In genomic region chr18:240175-240574, GRCh38 we compare ENCODE assay signal across 22 cellular contexts.
"Had no signal": no experiment of that assay in that cellular context is flagged by ENCODE, and none has a peak within 500 bp of the region (broad histone marks: within the 10 kb centered on the region; RNA-seq: fewer than 3 reads in every experiment).

No MANE protein-coding gene starts in this region.

- H3K27me3 Mint-ChIP-seq: activated CD4-positive, alpha-beta memory T cell treated with anti-CD3 and anti-CD28 coated beads for 36 hours; activated CD8-positive, alpha-beta memory T cell treated with anti-CD3 and anti-CD28 coated beads, Interleukin-2, amount 10 ng/mL, durations not matched to agents 7 days and 5 days; activated naive CD4-positive, alpha-beta T cell treated with anti-CD3 and anti-CD28 coated beads, Interleukin-2, amount 50 U/mL, for 24 hours; activated T-cell treated with anti-CD3 and anti-CD28 coated beads, Interleukin-2, amount 50 U/mL, for 24 hours; central memory CD8-positive, alpha-beta T cell; naive B cell had no signal

- H3K27ac ChIP-seq: body of pancreas, esophagus muscularis mucosa, neural progenitor cell, transverse colon, WERI-Rb-1 had no signal

- ATAC-seq: activated CD8-positive, alpha-beta memory T cell treated with anti-CD3 and anti-CD28 coated beads, Interleukin-2, amount 10 ng/mL, durations not matched to agents 7 days and 5 days; body of pancreas had no signal

- H3K4me1 ChIP-seq: body of pancreas, neural progenitor cell, transverse colon had no signal

- H3K27ac Mint-ChIP-seq: activated CD4-positive, alpha-beta memory T cell treated with anti-CD3 and anti-CD28 coated beads for 36 hours; activated CD8-positive, alpha-beta memory T cell treated with anti-CD3 and anti-CD28 coated beads, Interleukin-2, amount 10 ng/mL, durations not matched to agents 7 days and 5 days; activated naive CD4-positive, alpha-beta T cell treated with anti-CD3 and anti-CD28 coated beads, Interleukin-2, amount 50 U/mL, for 24 hours; activated T-cell treated with anti-CD3 and anti-CD28 coated beads, Interleukin-2, amount 50 U/mL, for 24 hours; immature natural killer cell; neural progenitor cell had no signal

- H3K27me3 ChIP-seq: body of pancreas, esophagus muscularis mucosa, neural progenitor cell, transverse colon had no signal

- H2AFZ ChIP-seq: neural progenitor cell had no signal

- H3K9ac ChIP-seq: neural progenitor cell had no signal

- H3K4me2 ChIP-seq: neural progenitor cell had no signal

- H3K9me3 ChIP-seq: body of pancreas, esophagus muscularis mucosa, transverse colon had no signal

- H3K4me1 Mint-ChIP-seq: activated CD8-positive, alpha-beta memory T cell treated with anti-CD3 and anti-CD28 coated beads, Interleukin-2, amount 10 ng/mL, durations not matched to agents 7 days and 5 days; central memory CD8-positive, alpha-beta T cell; immature natural killer cell; naive B cell; neural progenitor cell had no signal

- H3K9me3 Mint-ChIP-seq: activated CD4-positive, alpha-beta memory T cell treated with anti-CD3 and anti-CD28 coated beads for 36 hours; activated naive CD4-positive, alpha-beta T cell treated with anti-CD3 and anti-CD28 coated beads, Interleukin-2, amount 50 U/mL, for 24 hours; activated T-cell treated with anti-CD3 and anti-CD28 coated beads, Interleukin-2, amount 50 U/mL, for 24 hours; central memory CD8-positive, alpha-beta T cell; immature natural killer cell had no signal

- H3K4me3 Mint-ChIP-seq: activated CD4-positive, alpha-beta memory T cell treated with anti-CD3 and anti-CD28 coated beads for 36 hours; activated CD8-positive, alpha-beta memory T cell treated with anti-CD3 and anti-CD28 coated beads, Interleukin-2, amount 10 ng/mL, durations not matched to agents 7 days and 5 days; activated naive CD4-positive, alpha-beta T cell treated with anti-CD3 and anti-CD28 coated beads, Interleukin-2, amount 50 U/mL, for 24 hours; activated T-cell treated with anti-CD3 and anti-CD28 coated beads, Interleukin-2, amount 50 U/mL, for 24 hours; central memory CD8-positive, alpha-beta T cell; immature natural killer cell; naive B cell; neural progenitor cell had no signal

- DNase-seq: activated CD4-positive, alpha-beta memory T cell treated with anti-CD3 and anti-CD28 coated beads for 36 hours; activated CD8-positive, alpha-beta memory T cell treated with anti-CD3 and anti-CD28 coated beads, Interleukin-2, amount 10 ng/mL, durations not matched to agents 7 days and 5 days; activated effector memory CD4-positive, alpha-beta T cell treated with Interleukin-2 at 50 U/mL for 16 hours; activated T-cell treated with anti-CD3 and anti-CD28 coated beads, Interleukin-2, amount 50 U/mL, for 24 hours; amniotic stem cell; body of pancreas; cortex of kidney; effector CD4-positive, alpha-beta T cell; foreskin fibroblast; glutamatergic neuron; immature natural killer cell; naive B cell; stimulated activated CD4-positive, alpha-beta T cell treated with anti-CD3 and anti-CD28 coated beads, Interleukin-15, amount 100 ng/mL, for 24 hours; stimulated activated CD4-positive, alpha-beta T cell treated with anti-CD3 and anti-CD28 coated beads, Interleukin-4, amount 100 ng/mL, for 24 hours; stimulated activated naive CD4-positive, alpha-beta T cell; transverse colon; WERI-Rb-1 had no signal

- H3K4me3 ChIP-seq: body of pancreas, esophagus muscularis mucosa, lung, neural progenitor cell, transverse colon had no signal
